Comparison of ENCODE assay signal across 1 cellular context in genomic region chr5:88883059-88883565, GRCh38.
A peak's percentile ranks its signal among the peaks of the same experiment; 100 is the strongest.
TF ChIP-seq lines count a peak whose summit lies in the region.

MEF2C (minus strand) TSS chr5:88883184; CDS start chr5:88823788, 59,396 bp downstream.

TF ChIP-seq in GM12878, 131 proteins besides CTCF, POLR2A, EP300 and RAD21 (continued from another document and continues in another):
- no peak for TF ChIP-seq ZNF592 (IDR thresholded peaks at IDR 0.05)
- peak; percentile 73 for TF ChIP-seq RELA (IDR thresholded peaks at IDR 0.05; ENCODE audit: borderline replicate concordance, partially characterized antibody)
- 0 out of 2 replicates have a peak, but pooled peaks have one; percentile 16 for TF ChIP-seq BCLAF1 (IDR thresholded peaks at IDR 0.05)
- TF ChIP-seq TCF3 (IDR thresholded peaks at IDR 0.05; ENCODE audit: borderline replicate concordance, insufficient read depth, low read depth, low read length) = 0 out of 2 replicates have a peak, but pooled peaks have one; percentile 60
- TF ChIP-seq YBX1 (IDR thresholded peaks at IDR 0.05) = no peak
- no peak for TF ChIP-seq SIX5 (IDR thresholded peaks at IDR 0.05; ENCODE audit: low read depth, low read length, severe bottlenecking)
- TF ChIP-seq BMI1 (IDR thresholded peaks at IDR 0.05; ENCODE audit: borderline replicate concordance) = no peak
- TF ChIP-seq TAF1 (IDR thresholded peaks at IDR 0.05; ENCODE audit: borderline replicate concordance, low read depth, low read length) = peak; percentile 99
- no peak; the same call in 1 of the 2 replicates for TF ChIP-seq HCFC1 (IDR thresholded peaks at IDR 0.05; ENCODE audit: low read length)
- TF ChIP-seq, protein P1, sequence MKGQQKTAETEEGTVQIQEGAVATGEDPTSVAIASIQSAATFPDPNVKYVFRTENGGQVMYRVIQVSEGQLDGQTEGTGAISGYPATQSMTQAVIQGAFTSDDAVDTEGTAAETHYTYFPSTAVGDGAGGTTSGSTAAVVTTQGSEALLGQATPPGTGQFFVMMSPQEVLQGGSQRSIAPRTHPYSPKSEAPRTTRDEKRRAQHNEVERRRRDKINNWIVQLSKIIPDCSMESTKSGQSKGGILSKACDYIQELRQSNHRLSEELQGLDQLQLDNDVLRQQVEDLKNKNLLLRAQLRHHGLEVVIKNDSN (IDR thresholded peaks at IDR 0.05; ENCODE audit: borderline replicate concordance, extremely low read length, insufficient read depth, low read depth, low read length) = no peak
- TF ChIP-seq, protein P2, sequence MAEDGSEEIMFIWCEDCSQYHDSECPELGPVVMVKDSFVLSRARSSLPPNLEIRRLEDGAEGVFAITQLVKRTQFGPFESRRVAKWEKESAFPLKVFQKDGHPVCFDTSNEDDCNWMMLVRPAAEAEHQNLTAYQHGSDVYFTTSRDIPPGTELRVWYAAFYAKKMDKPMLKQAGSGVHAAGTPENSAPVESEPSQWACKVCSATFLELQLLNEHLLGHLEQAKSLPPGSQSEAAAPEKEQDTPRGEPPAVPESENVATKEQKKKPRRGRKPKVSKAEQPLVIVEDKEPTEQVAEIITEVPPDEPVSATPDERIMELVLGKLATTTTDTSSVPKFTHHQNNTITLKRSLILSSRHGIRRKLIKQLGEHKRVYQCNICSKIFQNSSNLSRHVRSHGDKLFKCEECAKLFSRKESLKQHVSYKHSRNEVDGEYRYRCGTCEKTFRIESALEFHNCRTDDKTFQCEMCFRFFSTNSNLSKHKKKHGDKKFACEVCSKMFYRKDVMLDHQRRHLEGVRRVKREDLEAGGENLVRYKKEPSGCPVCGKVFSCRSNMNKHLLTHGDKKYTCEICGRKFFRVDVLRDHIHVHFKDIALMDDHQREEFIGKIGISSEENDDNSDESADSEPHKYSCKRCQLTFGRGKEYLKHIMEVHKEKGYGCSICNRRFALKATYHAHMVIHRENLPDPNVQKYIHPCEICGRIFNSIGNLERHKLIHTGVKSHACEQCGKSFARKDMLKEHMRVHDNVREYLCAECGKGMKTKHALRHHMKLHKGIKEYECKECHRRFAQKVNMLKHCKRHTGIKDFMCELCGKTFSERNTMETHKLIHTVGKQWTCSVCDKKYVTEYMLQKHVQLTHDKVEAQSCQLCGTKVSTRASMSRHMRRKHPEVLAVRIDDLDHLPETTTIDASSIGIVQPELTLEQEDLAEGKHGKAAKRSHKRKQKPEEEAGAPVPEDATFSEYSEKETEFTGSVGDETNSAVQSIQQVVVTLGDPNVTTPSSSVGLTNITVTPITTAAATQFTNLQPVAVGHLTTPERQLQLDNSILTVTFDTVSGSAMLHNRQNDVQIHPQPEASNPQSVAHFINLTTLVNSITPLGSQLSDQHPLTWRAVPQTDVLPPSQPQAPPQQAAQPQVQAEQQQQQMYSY (CRISPR knock-in tag; IDR thresholded peaks at IDR 0.05) = peak; percentile 86
- no peak for TF ChIP-seq STAT3 (IDR thresholded peaks at IDR 0.05; ENCODE audit: low read depth, low read length)
- no peak for TF ChIP-seq GABPA (IDR thresholded peaks at IDR 0.05; ENCODE audit: low read depth)
- TF ChIP-seq IRF3 (IDR thresholded peaks at IDR 0.05) = 0 out of 2 replicates have a peak, but pooled peaks have one; percentile 13
- TF ChIP-seq POLR2AphosphoS2 (IDR thresholded peaks at IDR 0.05; ENCODE audit: low read depth, low read length) = peak; percentile 72; the same call in 1 of the 2 replicates
- TF ChIP-seq, protein P3, sequence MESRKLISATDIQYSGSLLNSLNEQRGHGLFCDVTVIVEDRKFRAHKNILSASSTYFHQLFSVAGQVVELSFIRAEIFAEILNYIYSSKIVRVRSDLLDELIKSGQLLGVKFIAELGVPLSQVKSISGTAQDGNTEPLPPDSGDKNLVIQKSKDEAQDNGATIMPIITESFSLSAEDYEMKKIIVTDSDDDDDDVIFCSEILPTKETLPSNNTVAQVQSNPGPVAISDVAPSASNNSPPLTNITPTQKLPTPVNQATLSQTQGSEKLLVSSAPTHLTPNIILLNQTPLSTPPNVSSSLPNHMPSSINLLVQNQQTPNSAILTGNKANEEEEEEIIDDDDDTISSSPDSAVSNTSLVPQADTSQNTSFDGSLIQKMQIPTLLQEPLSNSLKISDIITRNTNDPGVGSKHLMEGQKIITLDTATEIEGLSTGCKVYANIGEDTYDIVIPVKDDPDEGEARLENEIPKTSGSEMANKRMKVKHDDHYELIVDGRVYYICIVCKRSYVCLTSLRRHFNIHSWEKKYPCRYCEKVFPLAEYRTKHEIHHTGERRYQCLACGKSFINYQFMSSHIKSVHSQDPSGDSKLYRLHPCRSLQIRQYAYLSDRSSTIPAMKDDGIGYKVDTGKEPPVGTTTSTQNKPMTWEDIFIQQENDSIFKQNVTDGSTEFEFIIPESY (IDR thresholded peaks at IDR 0.05) = no peak
- TF ChIP-seq SMAD1 (IDR thresholded peaks at IDR 0.05; ENCODE audit: low read depth, partially characterized antibody) = no peak
- TF ChIP-seq, protein P4, sequence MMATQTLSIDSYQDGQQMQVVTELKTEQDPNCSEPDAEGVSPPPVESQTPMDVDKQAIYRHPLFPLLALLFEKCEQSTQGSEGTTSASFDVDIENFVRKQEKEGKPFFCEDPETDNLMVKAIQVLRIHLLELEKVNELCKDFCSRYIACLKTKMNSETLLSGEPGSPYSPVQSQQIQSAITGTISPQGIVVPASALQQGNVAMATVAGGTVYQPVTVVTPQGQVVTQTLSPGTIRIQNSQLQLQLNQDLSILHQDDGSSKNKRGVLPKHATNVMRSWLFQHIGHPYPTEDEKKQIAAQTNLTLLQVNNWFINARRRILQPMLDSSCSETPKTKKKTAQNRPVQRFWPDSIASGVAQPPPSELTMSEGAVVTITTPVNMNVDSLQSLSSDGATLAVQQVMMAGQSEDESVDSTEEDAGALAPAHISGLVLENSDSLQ (IDR thresholded peaks at IDR 0.05) = no peak
- no peak for TF ChIP-seq LARP7 (IDR thresholded peaks at IDR 0.05)
- TF ChIP-seq EGR1 (IDR thresholded peaks at IDR 0.05; ENCODE audit: borderline replicate concordance in 1 of 2, low read depth in 2 of 2, low read length in 2 of 2) = 0 out of 3 replicates have a peak, but pooled peaks of 1 of the 2 experiments have one; percentile 45
- TF ChIP-seq BACH1 (IDR thresholded peaks at IDR 0.05; ENCODE audit: borderline replicate concordance) = peak; percentile 55; the same call in 1 of the 2 replicates
- no peak for TF ChIP-seq ZBTB40 (IDR thresholded peaks at IDR 0.05; ENCODE audit: borderline replicate concordance)
- no peak for TF ChIP-seq CHD1 (IDR thresholded peaks at IDR 0.05; ENCODE audit: low read depth, low read length)
- TF ChIP-seq YY1 (IDR thresholded peaks at IDR 0.05; ENCODE audit: low read depth, low read length) = peak; percentile 20; the same call in 1 of the 2 replicates
- TF ChIP-seq NRF1 (conservative IDR thresholded peaks at IDR 0.05; ENCODE audit: low read depth, low read length) = no peak
- TF ChIP-seq PAX8 (IDR thresholded peaks at IDR 0.05) = no peak
- TF ChIP-seq MYB (IDR thresholded peaks at IDR 0.05; ENCODE audit: borderline replicate concordance, low read depth, low read length) = no peak
- no peak; the same call in 1 of the 2 replicates for TF ChIP-seq PML (IDR thresholded peaks at IDR 0.05; ENCODE audit: low read length)
- TF ChIP-seq IKZF2 (IDR thresholded peaks at IDR 0.05) = peak; percentile 37 to 39; a peak in 2 of 4 replicates
- TF ChIP-seq NR2F1 (conservative IDR thresholded peaks at IDR 0.05) = no peak
- peak; percentile 38 for TF ChIP-seq SP1 (IDR thresholded peaks at IDR 0.05; ENCODE audit: low read depth, low read length)
- no peak for TF ChIP-seq BCL11A (IDR thresholded peaks at IDR 0.05; ENCODE audit: low read depth, low read length)
- no peak for TF ChIP-seq FOS (IDR thresholded peaks at IDR 0.05; ENCODE audit: borderline replicate concordance, extremely low read depth, insufficient read length)
- TF ChIP-seq SUZ12 (IDR thresholded peaks at IDR 0.05; ENCODE audit: unreplicated experiment) = no peak
- TF ChIP-seq DPF2 (IDR thresholded peaks at IDR 0.05) = 0 out of 2 replicates have a peak, but pooled peaks have one; percentile 30
- TF ChIP-seq, protein P5, sequence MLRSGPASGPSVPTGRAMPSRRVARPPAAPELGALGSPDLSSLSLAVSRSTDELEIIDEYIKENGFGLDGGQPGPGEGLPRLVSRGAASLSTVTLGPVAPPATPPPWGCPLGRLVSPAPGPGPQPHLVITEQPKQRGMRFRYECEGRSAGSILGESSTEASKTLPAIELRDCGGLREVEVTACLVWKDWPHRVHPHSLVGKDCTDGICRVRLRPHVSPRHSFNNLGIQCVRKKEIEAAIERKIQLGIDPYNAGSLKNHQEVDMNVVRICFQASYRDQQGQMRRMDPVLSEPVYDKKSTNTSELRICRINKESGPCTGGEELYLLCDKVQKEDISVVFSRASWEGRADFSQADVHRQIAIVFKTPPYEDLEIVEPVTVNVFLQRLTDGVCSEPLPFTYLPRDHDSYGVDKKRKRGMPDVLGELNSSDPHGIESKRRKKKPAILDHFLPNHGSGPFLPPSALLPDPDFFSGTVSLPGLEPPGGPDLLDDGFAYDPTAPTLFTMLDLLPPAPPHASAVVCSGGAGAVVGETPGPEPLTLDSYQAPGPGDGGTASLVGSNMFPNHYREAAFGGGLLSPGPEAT (IDR thresholded peaks at IDR 0.05; ENCODE audit: low read depth) = no peak
